In genomic region chr20:62953167-62953838, GRCh38 we compare ENCODE assay signal across 9 cellular contexts. TPM values are rescaled to one million over a fixed set of nuclear protein-coding genes. Genes with fewer than 3 reads are reported as not detected.
DNase-seq lines count a peak whose midpoint lies in the region; ATAC-seq, FAIRE-seq and TF ChIP-seq lines count a peak whose summit lies in the region.
"Had no signal": no experiment of that assay in that cellular context is flagged by ENCODE, and none has a peak within 500 bp of the region (broad histone marks: within the 10 kb centered on the region; RNA-seq: fewer than 3 reads in every experiment).

No MANE protein-coding gene starts in this region.

- in situ Hi-C loops in GM13976 (cut with MboI; ENCODE audit: low sequenced_read_pairs, unreplicated experiment) = no loop called here

- DNase-seq in GM13976 (ENCODE audit: low spot score) = peak; percentile 55
- peak; percentile 13 for DNase-seq in RCC 7860 (ENCODE audit: low spot score)
- DNase-seq in heart left ventricle = no peak
- no peak for DNase-seq in GM20000 (ENCODE audit: low spot score)
- no peak for DNase-seq in GM19240 (ENCODE audit: insufficient read length, low spot score)
- no peak for DNase-seq in HuH-7 (ENCODE audit: low spot score)

- peaks cover 3 to 39% (median 25%) of the 10 kb centered on the region in 12 donors for H3K4me1 ChIP-seq in heart left ventricle
- H3K4me1 ChIP-seq in skeletal muscle satellite cell (ENCODE audit: control insufficient read depth, insufficient read depth, low read length) = peaks cover 25% of the 10 kb centered on the region

- no peak for FAIRE-seq in RCC 7860 (lab: Jason Lieb, UNC)

- no peaks in the 10 kb centered on the region for H3K27me3 ChIP-seq in heart left ventricle
- no peaks in the 10 kb centered on the region for H3K27me3 ChIP-seq in skeletal muscle satellite cell (ENCODE audit: control insufficient read depth, insufficient read depth, low read length)

- peak overlapping the region in 11 of 12 donors; percentile 43 to 95 (median 78) for H3K27ac ChIP-seq in heart left ventricle

- H3K9ac ChIP-seq in skeletal muscle satellite cell (ENCODE audit: low read depth, low read length) = peak overlapping the region; percentile 72

- peaks cover 0 to 5% (median 0%) of the 10 kb centered on the region in 12 donors for H3K9me3 ChIP-seq in heart left ventricle
- H3K9me3 ChIP-seq in skeletal muscle satellite cell (replicated peaks; ENCODE audit: low read length) = no peaks in the 10 kb centered on the region

- H3K36me3 ChIP-seq in heart left ventricle (peaks cover 0 to 24% (median 14%) of the 10 kb centered on the region in 9 donors), skeletal muscle satellite cell (ENCODE audit: insufficient read depth, low read length) (peaks cover 31% of the 10 kb centered on the region)

- ATAC-seq in heart left ventricle (peak in 1 of 4 donors; percentile 4), HG02885 (IDR thresholded peaks at IDR 0.05; ENCODE audit: poor library complexity, unreplicated experiment) (no peak)

- H3K4me2 ChIP-seq in skeletal muscle satellite cell (ENCODE audit: low read length) = peak overlapping the region; percentile 85

- intact Hi-C loops in heart left ventricle (cut with DNase I) = no loop called here

- WGBS in heart left ventricle, 4 donors = 62 to 83% (median 77%) methylated on average over 6 to 16 of the region's 16 CpGs

- H3K4me3 ChIP-seq in heart left ventricle (peak overlapping the region in 10 of 12 donors; percentile 14 to 52 (median 39)), skeletal muscle satellite cell (ENCODE audit: low read length) (peak overlapping the region; percentile 56)

- TF ChIP-seq POLR2A in heart left ventricle (IDR thresholded peaks at IDR 0.05) = no peak

- TF ChIP-seq CTCF in GM13976 (IDR thresholded peaks at IDR 0.05; ENCODE audit: borderline replicate concordance, control extremely low read depth, extremely low read depth, insufficient read depth, missing control alignments) (no peak), heart left ventricle (IDR thresholded peaks at IDR 0.05) (no peak), GM20000 (IDR thresholded peaks at IDR 0.05; ENCODE audit: extremely low read depth, missing control alignments) (no peak)

RNA-seq across cellular contexts. Expression of gene SLC17A9, which starts 0.8 kb away (rescaled TPM):
- 1 to 10 TPM in 3 of 9 donors, under 1 TPM in 6; 0.16 to 6.6 (median 0.67) TPM for total RNA-seq in heart left ventricle
- 1 to 10 TPM; 1.7 to 2.6 TPM for polyA plus RNA-seq in heart left ventricle
- total RNA-seq in skeletal muscle satellite cell (2012; rRNA removed) = 8.1 and 18.8 TPM in 2 replicates

RNA-seq across cellular contexts. Expression of gene GID8, which starts 15.4 kb away (rescaled TPM):
- 10 to 100 TPM; 14.7 to 22.2 (median 16.3) TPM for total RNA-seq in heart left ventricle
- 10 to 100 TPM in 1 of 2 donors, 1 to 10 TPM in 1; 6.2 to 15.8 TPM for polyA plus RNA-seq in heart left ventricle
- 22.7 and 23.1 TPM in 2 replicates for total RNA-seq in skeletal muscle satellite cell (2012; rRNA removed)

RNA-seq across cellular contexts. Expression of gene DIDO1, which starts 27.0 kb away (rescaled TPM):
- 10 to 100 TPM; 27.5 to 46.2 (median 38.9) TPM for total RNA-seq in heart left ventricle
- 10 to 100 TPM; 16.5 to 20.1 TPM for polyA plus RNA-seq in heart left ventricle
- total RNA-seq in skeletal muscle satellite cell (2012; rRNA removed) = 26.6 and 31.7 TPM in 2 replicates

RNA-seq across cellular contexts. Expression of gene BHLHE23, which starts 53.5 kb away (rescaled TPM):
- not detected for total RNA-seq in heart left ventricle
- polyA plus RNA-seq in heart left ventricle = not detected
- total RNA-seq in skeletal muscle satellite cell (2012; rRNA removed) = not detected in 2 replicates
- total RNA-seq: activated naive CD4-positive, alpha-beta T cell treated with anti-CD3 and anti-CD28 coated beads, Interleukin-2, amount 50 U/mL, for 72 hours had no signal

Comparison
In these comparisons a context has a peak if more than half of its experiments do, and no peak if none do; other contexts are left out.
1. DNase-seq: peak in GM13976 (single experiment) and RCC 7860 (single experiment); none in heart left ventricle (0 of 5), GM20000 (single experiment), GM19240 (single experiment) and HuH-7 (single experiment).